Comparison of ENCODE assay signal across 1 cellular context in the genomic region with DNA sequence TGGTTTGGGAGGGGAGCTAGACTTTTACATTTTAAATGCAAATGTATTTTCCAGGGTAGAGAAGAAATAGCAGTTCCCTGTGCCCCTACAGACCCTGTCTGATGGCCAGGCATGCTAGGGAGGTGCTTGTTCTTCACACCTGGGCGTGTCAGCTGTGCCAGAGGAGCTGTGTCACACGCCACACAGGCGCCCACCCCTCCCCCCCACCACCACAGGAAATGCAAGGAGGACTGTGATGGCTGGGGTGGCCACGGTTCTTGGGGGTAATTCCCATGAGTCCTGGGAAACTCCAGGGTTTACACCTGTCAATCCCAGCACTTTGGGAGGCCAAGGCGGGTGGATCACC.
TF ChIP-seq lines count a peak whose summit lies in the region.

No MANE protein-coding gene starts in this region.

TF ChIP-seq in H1, 55 proteins besides CTCF, POLR2A, EP300 and RAD21 (continued from another document):
- TF ChIP-seq, protein P1, sequence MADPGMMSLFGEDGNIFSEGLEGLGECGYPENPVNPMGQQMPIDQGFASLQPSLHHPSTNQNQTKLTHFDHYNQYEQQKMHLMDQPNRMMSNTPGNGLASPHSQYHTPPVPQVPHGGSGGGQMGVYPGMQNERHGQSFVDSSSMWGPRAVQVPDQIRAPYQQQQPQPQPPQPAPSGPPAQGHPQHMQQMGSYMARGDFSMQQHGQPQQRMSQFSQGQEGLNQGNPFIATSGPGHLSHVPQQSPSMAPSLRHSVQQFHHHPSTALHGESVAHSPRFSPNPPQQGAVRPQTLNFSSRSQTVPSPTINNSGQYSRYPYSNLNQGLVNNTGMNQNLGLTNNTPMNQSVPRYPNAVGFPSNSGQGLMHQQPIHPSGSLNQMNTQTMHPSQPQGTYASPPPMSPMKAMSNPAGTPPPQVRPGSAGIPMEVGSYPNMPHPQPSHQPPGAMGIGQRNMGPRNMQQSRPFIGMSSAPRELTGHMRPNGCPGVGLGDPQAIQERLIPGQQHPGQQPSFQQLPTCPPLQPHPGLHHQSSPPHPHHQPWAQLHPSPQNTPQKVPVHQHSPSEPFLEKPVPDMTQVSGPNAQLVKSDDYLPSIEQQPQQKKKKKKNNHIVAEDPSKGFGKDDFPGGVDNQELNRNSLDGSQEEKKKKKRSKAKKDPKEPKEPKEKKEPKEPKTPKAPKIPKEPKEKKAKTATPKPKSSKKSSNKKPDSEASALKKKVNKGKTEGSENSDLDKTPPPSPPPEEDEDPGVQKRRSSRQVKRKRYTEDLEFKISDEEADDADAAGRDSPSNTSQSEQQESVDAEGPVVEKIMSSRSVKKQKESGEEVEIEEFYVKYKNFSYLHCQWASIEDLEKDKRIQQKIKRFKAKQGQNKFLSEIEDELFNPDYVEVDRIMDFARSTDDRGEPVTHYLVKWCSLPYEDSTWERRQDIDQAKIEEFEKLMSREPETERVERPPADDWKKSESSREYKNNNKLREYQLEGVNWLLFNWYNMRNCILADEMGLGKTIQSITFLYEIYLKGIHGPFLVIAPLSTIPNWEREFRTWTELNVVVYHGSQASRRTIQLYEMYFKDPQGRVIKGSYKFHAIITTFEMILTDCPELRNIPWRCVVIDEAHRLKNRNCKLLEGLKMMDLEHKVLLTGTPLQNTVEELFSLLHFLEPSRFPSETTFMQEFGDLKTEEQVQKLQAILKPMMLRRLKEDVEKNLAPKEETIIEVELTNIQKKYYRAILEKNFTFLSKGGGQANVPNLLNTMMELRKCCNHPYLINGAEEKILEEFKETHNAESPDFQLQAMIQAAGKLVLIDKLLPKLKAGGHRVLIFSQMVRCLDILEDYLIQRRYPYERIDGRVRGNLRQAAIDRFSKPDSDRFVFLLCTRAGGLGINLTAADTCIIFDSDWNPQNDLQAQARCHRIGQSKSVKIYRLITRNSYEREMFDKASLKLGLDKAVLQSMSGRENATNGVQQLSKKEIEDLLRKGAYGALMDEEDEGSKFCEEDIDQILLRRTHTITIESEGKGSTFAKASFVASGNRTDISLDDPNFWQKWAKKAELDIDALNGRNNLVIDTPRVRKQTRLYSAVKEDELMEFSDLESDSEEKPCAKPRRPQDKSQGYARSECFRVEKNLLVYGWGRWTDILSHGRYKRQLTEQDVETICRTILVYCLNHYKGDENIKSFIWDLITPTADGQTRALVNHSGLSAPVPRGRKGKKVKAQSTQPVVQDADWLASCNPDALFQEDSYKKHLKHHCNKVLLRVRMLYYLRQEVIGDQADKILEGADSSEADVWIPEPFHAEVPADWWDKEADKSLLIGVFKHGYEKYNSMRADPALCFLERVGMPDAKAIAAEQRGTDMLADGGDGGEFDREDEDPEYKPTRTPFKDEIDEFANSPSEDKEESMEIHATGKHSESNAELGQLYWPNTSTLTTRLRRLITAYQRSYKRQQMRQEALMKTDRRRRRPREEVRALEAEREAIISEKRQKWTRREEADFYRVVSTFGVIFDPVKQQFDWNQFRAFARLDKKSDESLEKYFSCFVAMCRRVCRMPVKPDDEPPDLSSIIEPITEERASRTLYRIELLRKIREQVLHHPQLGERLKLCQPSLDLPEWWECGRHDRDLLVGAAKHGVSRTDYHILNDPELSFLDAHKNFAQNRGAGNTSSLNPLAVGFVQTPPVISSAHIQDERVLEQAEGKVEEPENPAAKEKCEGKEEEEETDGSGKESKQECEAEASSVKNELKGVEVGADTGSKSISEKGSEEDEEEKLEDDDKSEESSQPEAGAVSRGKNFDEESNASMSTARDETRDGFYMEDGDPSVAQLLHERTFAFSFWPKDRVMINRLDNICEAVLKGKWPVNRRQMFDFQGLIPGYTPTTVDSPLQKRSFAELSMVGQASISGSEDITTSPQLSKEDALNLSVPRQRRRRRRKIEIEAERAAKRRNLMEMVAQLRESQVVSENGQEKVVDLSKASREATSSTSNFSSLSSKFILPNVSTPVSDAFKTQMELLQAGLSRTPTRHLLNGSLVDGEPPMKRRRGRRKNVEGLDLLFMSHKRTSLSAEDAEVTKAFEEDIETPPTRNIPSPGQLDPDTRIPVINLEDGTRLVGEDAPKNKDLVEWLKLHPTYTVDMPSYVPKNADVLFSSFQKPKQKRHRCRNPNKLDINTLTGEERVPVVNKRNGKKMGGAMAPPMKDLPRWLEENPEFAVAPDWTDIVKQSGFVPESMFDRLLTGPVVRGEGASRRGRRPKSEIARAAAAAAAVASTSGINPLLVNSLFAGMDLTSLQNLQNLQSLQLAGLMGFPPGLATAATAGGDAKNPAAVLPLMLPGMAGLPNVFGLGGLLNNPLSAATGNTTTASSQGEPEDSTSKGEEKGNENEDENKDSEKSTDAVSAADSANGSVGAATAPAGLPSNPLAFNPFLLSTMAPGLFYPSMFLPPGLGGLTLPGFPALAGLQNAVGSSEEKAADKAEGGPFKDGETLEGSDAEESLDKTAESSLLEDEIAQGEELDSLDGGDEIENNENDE (IDR thresholded peaks at IDR 0.05; ENCODE audit: insufficient replicate concordance, low read length) = no peak
- TF ChIP-seq SIX5 (IDR thresholded peaks at IDR 0.05; ENCODE audit: low read depth, low read length) (no peak), CBX8 (IDR thresholded peaks at IDR 0.05; ENCODE audit: borderline replicate concordance, low read depth, low read length) (no peak), CHD1 (IDR thresholded peaks at IDR 0.05; ENCODE audit: low read depth, low read length) (no peak), BRCA1 (IDR thresholded peaks at IDR 0.05; ENCODE audit: low read depth, low read length) (no peak), CEBPB (IDR thresholded peaks at IDR 0.05; ENCODE audit: low read depth, low read length) (no peak), SAP30 (IDR thresholded peaks at IDR 0.05; ENCODE audit: insufficient read depth, insufficient replicate concordance, low read length) (no peak), CREB1 (IDR thresholded peaks at IDR 0.05) (no peak), FOSL1 (IDR thresholded peaks at IDR 0.05; ENCODE audit: insufficient read depth, low read depth, low read length) (no peak)
- TF ChIP-seq, protein P2, sequence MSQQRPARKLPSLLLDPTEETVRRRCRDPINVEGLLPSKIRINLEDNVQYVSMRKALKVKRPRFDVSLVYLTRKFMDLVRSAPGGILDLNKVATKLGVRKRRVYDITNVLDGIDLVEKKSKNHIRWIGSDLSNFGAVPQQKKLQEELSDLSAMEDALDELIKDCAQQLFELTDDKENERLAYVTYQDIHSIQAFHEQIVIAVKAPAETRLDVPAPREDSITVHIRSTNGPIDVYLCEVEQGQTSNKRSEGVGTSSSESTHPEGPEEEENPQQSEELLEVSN (IDR thresholded peaks at IDR 0.05) = no peak
